9 cellular contexts compared by ENCODE assay signal in genomic region chr1:58885998-58886397, GRCh38.
DNase-seq lines count a peak whose midpoint lies in the region; ATAC-seq lines count a peak whose summit lies in the region.
"Had no signal": no experiment of that assay in that cellular context is flagged by ENCODE, and none has a peak within 500 bp of the region (broad histone marks: within the 10 kb centered on the region; RNA-seq: fewer than 3 reads in every experiment).

No MANE protein-coding gene starts in this region.

- H3K4me1 Mint-ChIP-seq in activated naive CD8-positive, alpha-beta T cell (ENCODE audit: low read depth): peaks cover 40% of the 10 kb centered on the region

- H3K27me3 Mint-ChIP-seq in activated naive CD8-positive, alpha-beta T cell: no peaks in the 10 kb centered on the region

- intact Hi-C loops in right cardiac atrium (cut with DNase I): loop anchor here in 3 of 4 donors (5.0 to 10.0 kb wide), 2 partner anchors 71 to 99 kb away; no protein-coding TSS in a partner anchor

- WGBS in right cardiac atrium: 55% methylated on average over 5 of the region's 5 CpGs

- peak overlapping the region; percentile 51 for H3K4me3 Mint-ChIP-seq in activated naive CD8-positive, alpha-beta T cell

- peak overlapping the region; percentile 70 for H3K27ac Mint-ChIP-seq in activated naive CD8-positive, alpha-beta T cell

- no peaks in the 10 kb centered on the region for H3K9me3 Mint-ChIP-seq in activated naive CD8-positive, alpha-beta T cell (ENCODE audit: low read depth)

- H3K4me1 ChIP-seq in right cardiac atrium (ENCODE audit: control insufficient read depth, insufficient read depth, low read length): peaks cover 32% of the 10 kb centered on the region

- no peaks in the 10 kb centered on the region for H3K36me3 Mint-ChIP-seq in activated naive CD8-positive, alpha-beta T cell

- peak overlapping the region; percentile 25 for H3K27ac ChIP-seq in right cardiac atrium (ENCODE audit: low read length)

- no peaks in the 10 kb centered on the region for H3K27me3 ChIP-seq in right cardiac atrium (ENCODE audit: control insufficient read depth, insufficient read depth)

- ATAC-seq in right cardiac atrium (peak; percentile 33 to 68), GM21576 (IDR thresholded peaks at IDR 0.05; ENCODE audit: unreplicated experiment) (no peak)

- peak; percentile 12 for DNase-seq in NCI-H345 (lab: John Stamatoyannopoulos, UW)
- DNase-seq in NCI-H345 treated with DMSO at 0.1 percent for 48 hours (lab: John Stamatoyannopoulos, UW; ENCODE audit: unreplicated experiment): no peak
- DNase-seq in right cardiac atrium: peak; percentile 65 to 89 (median 79)
- DNase-seq in stromal cell of bone marrow (ENCODE audit: low read depth): peak; percentile 72
- DNase-seq in islet precursor cell: no peak
- no peak for DNase-seq in foreskin melanocyte
- DNase-seq: NCI-H82 had no signal

- H3K9me3 ChIP-seq in right cardiac atrium (ENCODE audit: control insufficient read depth, low read length): no peaks in the 10 kb centered on the region

- no peak overlapping the region for H3K4me3 ChIP-seq in right cardiac atrium (ENCODE audit: low read length)

Comparison
In these comparisons a context has a peak if more than half of its experiments do, and no peak if none do; other contexts are left out.
1. DNase-seq: peak in NCI-H345 (single experiment), right cardiac atrium (3 of 3) and stromal cell of bone marrow (single experiment); none in NCI-H345 treated with DMSO at 0.1 percent for 48 hours (single experiment), islet precursor cell (single experiment) and foreskin melanocyte (single experiment).